In the genomic region with DNA sequence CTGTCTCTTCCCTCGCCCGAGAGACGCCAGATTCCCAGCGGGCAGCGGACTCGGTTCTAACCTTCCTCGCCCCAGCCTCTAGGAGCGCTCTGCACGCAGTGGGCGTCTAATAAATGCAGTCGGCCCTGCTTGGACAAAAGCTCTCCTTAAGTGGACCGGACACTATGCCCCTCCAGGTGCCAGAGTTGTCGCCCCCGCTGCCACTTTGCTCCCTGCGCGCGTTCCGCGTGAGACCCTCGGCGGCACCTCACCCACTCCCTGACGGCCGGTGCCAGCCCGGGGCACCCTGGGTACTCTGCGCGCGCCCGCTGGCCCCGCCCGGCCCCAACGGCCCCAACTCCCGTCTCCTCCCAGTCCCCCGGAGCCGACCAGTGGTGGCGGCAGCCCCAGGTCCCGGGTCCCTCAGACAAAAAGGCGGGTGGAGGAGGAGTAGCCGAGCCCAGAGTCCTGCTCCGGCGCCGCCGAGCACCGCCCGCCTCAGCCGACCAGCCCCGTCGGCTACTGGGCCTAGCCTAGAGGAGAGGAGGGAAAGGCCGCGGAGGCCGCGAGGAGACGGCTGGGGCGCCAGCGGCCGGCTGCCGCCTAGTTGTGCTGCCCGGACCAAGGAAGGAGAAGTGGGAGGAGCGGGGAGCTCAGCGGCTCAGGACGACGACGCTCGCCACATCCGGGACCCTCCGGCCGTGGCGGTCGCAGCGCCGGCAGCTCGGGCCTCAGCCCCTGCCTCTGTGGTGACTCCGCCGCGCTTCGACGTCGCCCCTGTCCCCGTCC, we compare ENCODE assay signal across 8 cellular contexts.
DNase-seq lines count a peak whose midpoint lies in the region; FAIRE-seq and TF ChIP-seq lines count a peak whose summit lies in the region.

No MANE protein-coding gene starts in this region.

- H3K4me1 ChIP-seq in right atrium auricular region (peaks cover 0 to 12% of the 10 kb centered on the region in 2 donors), prostate gland (replicated peaks) (no peaks in the 10 kb centered on the region)

- H3K36me3 ChIP-seq in right atrium auricular region (no peaks in the 10 kb centered on the region), prostate gland (no peaks in the 10 kb centered on the region)

- no peaks in the 10 kb centered on the region for H3K27me3 ChIP-seq in right atrium auricular region
- no peaks in the 10 kb centered on the region for H3K27me3 ChIP-seq in prostate gland (replicated peaks; ENCODE audit: insufficient read depth)

- peak overlapping the region; percentile 93 for H3K4me3 Mint-ChIP-seq in HFFc6

- no peaks in the 10 kb centered on the region for H3K27me3 Mint-ChIP-seq in HFFc6 (ENCODE audit: insufficient read depth)

- H3K27ac ChIP-seq in right atrium auricular region (peak overlapping the region; percentile 90 to 98), prostate gland (peak overlapping the region; percentile 98 to 99)

- peaks cover 52% of the 10 kb centered on the region for H3K4me1 Mint-ChIP-seq in HFFc6 (ENCODE audit: low read depth)

- intact Hi-C loops in prostate gland (cut with DNase I): loop anchor here (5.0 kb wide), 2 partner anchors 123 to 307 kb away; a partner anchor contains a TSS

- no peaks in the 10 kb centered on the region; the same call in 1 of the 2 replicates for H3K9me3 Mint-ChIP-seq in HFFc6

- H3K9me3 ChIP-seq in right atrium auricular region: no peaks in the 10 kb centered on the region
- H3K9me3 ChIP-seq in prostate gland: no peaks in the 10 kb centered on the region

- H3K4me3 ChIP-seq in right atrium auricular region (peak overlapping the region; percentile 74 to 90), prostate gland (peak overlapping the region; percentile 84 to 90)

- H3K36me3 Mint-ChIP-seq in HFFc6 (ENCODE audit: low read depth): no peaks in the 10 kb centered on the region; the same call in 1 of the 2 replicates

- peak overlapping the region; percentile 81 for H3K27ac Mint-ChIP-seq in HFFc6

- TF ChIP-seq POLR2A in prostate gland (IDR thresholded peaks at IDR 0.05): peak; percentile 83

- TF ChIP-seq CTCF in GM12874 (IDR thresholded peaks at IDR 0.05; ENCODE audit: insufficient read depth, low read depth, low read length): peak; percentile 70
- peak; percentile 70 for TF ChIP-seq CTCF in HFFc6 (IDR thresholded peaks at IDR 0.05)
- TF ChIP-seq CTCF in right atrium auricular region (IDR thresholded peaks at IDR 0.05): peak in 1 of 2 donors; percentile 64
- TF ChIP-seq CTCF in prostate gland (IDR thresholded peaks at IDR 0.05): peak in 3 of 4 experiments; percentile 15 to 67 (median 30)

- FAIRE-seq in urothelium cell line (lab: Jason Lieb, UNC): peak; percentile 23

- DNase-seq in HFFc6 (peak; percentile 62), MV-4-11 (lab: John Stamatoyannopoulos, UW) (peak; percentile 77), T follicular helper cell (ENCODE audit: low read depth) (peak; percentile 22), amniotic stem cell (lab: John Stamatoyannopoulos, UW) (peak; percentile 65), right atrium auricular region (ENCODE audit: low spot score) (peak; percentile 75), prostate gland (ENCODE audit: low spot score) (peak; percentile 78), urothelium cell line (ENCODE audit: low spot score) (peak; percentile 95)

- WGBS in prostate gland: under 1% methylated on average over 62 of the region's 78 CpGs

Comparison
In these comparisons a context has a peak if more than half of its experiments do, and no peak if none do; other contexts are left out.
1. Peak in every context shown above with its lines: DNase-seq, H3K4me3 ChIP-seq and H3K27ac ChIP-seq.
2. DNase-seq: peak in every context shown above with its lines; median percentile 95 in urothelium cell line; 78 in prostate gland; 77 in MV-4-11; 75 in right atrium auricular region; 65 in amniotic stem cell; 62 in HFFc6; 22 in T follicular helper cell.